In the genomic region with DNA sequence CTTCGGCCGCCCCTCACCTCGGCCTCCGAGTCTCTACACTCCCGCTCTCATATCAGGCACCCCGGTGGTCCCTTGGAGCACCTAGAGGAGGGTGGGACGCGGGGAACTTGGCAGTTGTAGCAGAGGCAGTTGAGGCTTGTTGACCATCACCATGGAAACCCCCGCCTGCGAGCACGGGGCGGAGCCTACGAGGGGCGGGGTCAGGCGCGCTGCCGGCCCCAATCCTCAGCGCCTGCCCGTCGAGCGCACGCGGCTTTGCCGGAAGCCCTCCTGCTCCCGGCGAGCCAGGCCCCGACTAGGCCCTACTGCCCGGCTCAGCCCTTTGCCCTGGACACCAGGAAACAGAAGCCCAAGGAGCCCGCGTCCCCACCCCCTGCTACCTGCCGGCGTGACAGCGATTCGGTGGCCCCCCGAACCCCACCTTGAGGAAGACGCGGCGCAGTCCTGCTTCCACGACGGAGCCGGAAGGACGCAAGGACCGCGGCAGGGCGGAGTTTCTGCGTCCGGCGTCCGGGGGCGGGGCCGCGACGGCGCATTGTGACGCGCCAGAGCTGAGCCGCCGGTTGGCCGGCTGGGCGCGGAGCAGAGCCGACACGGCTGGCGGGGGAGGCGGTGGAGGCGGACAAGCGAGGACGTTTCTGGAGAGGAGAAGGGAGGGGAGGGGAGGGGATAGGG, we compare ENCODE assay signal across 8 cellular contexts. TPM values are rescaled to one million over a fixed set of nuclear protein-coding genes. Genes with fewer than 3 reads are reported as not detected.
DNase-seq lines count a peak whose midpoint lies in the region; ATAC-seq and TF ChIP-seq lines count a peak whose summit lies in the region.

A gene with protein sequence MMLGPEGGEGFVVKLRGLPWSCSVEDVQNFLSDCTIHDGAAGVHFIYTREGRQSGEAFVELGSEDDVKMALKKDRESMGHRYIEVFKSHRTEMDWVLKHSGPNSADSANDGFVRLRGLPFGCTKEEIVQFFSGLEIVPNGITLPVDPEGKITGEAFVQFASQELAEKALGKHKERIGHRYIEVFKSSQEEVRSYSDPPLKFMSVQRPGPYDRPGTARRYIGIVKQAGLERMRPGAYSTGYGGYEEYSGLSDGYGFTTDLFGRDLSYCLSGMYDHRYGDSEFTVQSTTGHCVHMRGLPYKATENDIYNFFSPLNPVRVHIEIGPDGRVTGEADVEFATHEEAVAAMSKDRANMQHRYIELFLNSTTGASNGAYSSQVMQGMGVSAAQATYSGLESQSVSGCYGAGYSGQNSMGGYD (minus strand): TSS at position 477 of the 675 bp plus-strand sequence. CDS start 21,302 bp downstream, outside the sequence.

- H3K4me1 ChIP-seq in heart right ventricle (peaks cover 2 to 47% (median 38%) of the 10 kb centered on the region in 9 donors), upper lobe of left lung (peaks cover 27 to 39% (median 29%) of the 10 kb centered on the region in 4 donors)

- intact Hi-C loops in T-helper 1 cell treated with Interleukin-12 subunit alpha and Interleukin-12 subunit beta and Interleukin-4 antibody, amounts not matched to agents 30 ng/mL and 1 ng/mL, for 36 hours (cut with micrococcal nuclease): loop anchor here (1.0 to 5.0 kb wide), 7 partner anchors 11 to 857 kb away; partner anchors contain the start of genes BMS1, ZNF32 and ZNF33B
- intact Hi-C loops in heart right ventricle (cut with DNase I): loop anchor here in 3 of 10 donors (1.0 to 5.0 kb wide), 5 partner anchors 11 to 1588 kb away; partner anchors contain the start of gene ZNF487 (in 1 of the 3)
- intact Hi-C loops in posterior vena cava (cut with DNase I): loop anchor here in 1 of 2 donors (5.0 kb wide), 1 partner anchor 43 kb away; no protein-coding TSS in a partner anchor

- H3K36me3 ChIP-seq in heart right ventricle (peaks cover 0 to 3% (median 0%) of the 10 kb centered on the region in 9 donors), upper lobe of left lung (no peaks in the 10 kb centered on the region)

- WGBS in heart right ventricle, 2 donors: 1% methylated on average over 59 to 68 of the region's 68 CpGs
- WGBS in upper lobe of left lung, 2 donors: 0% methylated on average over 14 to 28 of the region's 68 CpGs

- TF ChIP-seq EP300 in upper lobe of left lung (IDR thresholded peaks at IDR 0.05): peak in 1 of 4 donors; percentile 69

- ATAC-seq in HG02852 (IDR thresholded peaks at IDR 0.05; ENCODE audit: unreplicated experiment): peak; percentile 62
- peak; percentile 89 to 95 (median 92) for ATAC-seq in heart right ventricle
- peak; percentile 93 to 96 for ATAC-seq in upper lobe of left lung (ENCODE audit: low FRiP score in 2 of 2)

- TF ChIP-seq POLR2A in upper lobe of left lung (IDR thresholded peaks at IDR 0.05): peak; percentile 73 to 99 (median 90)

- DNase-seq in GM13977 (ENCODE audit: low spot score): peak; percentile 96
- DNase-seq in NCI-H1436 treated with DMSO at 0.1 percent for 48 hours (lab: John Stamatoyannopoulos, UW): peak; percentile 75
- peak; percentile 92 for DNase-seq in amniotic epithelial cell (ENCODE audit: low read depth)
- peak; percentile 94 to 95 for DNase-seq in heart right ventricle
- peak; percentile 98 for DNase-seq in posterior vena cava (ENCODE audit: low spot score)
- DNase-seq in upper lobe of left lung: peak; percentile 96 to 99

- H3K9me3 ChIP-seq in heart right ventricle (no peaks in the 10 kb centered on the region), upper lobe of left lung (no peaks in the 10 kb centered on the region)

- H3K27ac ChIP-seq in heart right ventricle (peak within 1 kb of the TSS; percentile 96 to 100 (median 98)), upper lobe of left lung (peak within 1 kb of the TSS; percentile 98 to 100 (median 98))

- H3K27me3 ChIP-seq in heart right ventricle: no peaks in the 10 kb centered on the region
- H3K27me3 ChIP-seq in upper lobe of left lung: no peaks in the 10 kb centered on the region

- peak within 1 kb of the TSS; percentile 52 to 93 (median 83) for H3K4me3 ChIP-seq in heart right ventricle
- peak within 1 kb of the TSS; percentile 57 to 83 (median 67) for H3K4me3 ChIP-seq in upper lobe of left lung

- in situ Hi-C loops in GM13977 (cut with MboI; ENCODE audit: low pct_unique_long_range_greater_than_20kb, low sequenced_read_pairs, unreplicated experiment): no loop called here

- TF ChIP-seq CTCF in GM13977 (IDR thresholded peaks at IDR 0.05; ENCODE audit: extremely low read depth, insufficient read depth, missing control alignments) (no peak), heart right ventricle (IDR thresholded peaks at IDR 0.05) (peak in 1 of 9 donors; percentile 8), upper lobe of left lung (IDR thresholded peaks at IDR 0.05) (peak in 2 of 6 experiments; percentile 23 to 34)

RNA-seq across cellular contexts. Expression of the gene that starts here (rescaled TPM):
- 430 and 439 TPM in 2 replicates for total RNA-seq in T-helper 1 cell treated with Interleukin-12 subunit alpha and Interleukin-12 subunit beta and Interleukin-4 antibody, amounts not matched to agents 30 ng/mL and 1 ng/mL, for 36 hours
- total RNA-seq in heart right ventricle: 100 to 1,000 TPM in 2 of 10 donors, 10 to 100 TPM in 8; 54.7 to 113 (median 75.2) TPM
- polyA plus RNA-seq in heart right ventricle: 10 to 100 TPM; 26.4 to 77.5 TPM
- 100 to 1,000 TPM; 109 to 112 TPM for total RNA-seq in posterior vena cava
- total RNA-seq in upper lobe of left lung: 100 to 1,000 TPM in 5 of 6 donors, 10 to 100 TPM in 1; 80.7 to 225 (median 177) TPM

Comparison
In these comparisons a context has a peak if more than half of its experiments do, and no peak if none do; other contexts are left out.
1. Peak in every context shown above with its lines: DNase-seq, ATAC-seq, H3K4me3 ChIP-seq and H3K27ac ChIP-seq.